ENCODE assay signal across 27 cellular contexts in the genomic region with DNA sequence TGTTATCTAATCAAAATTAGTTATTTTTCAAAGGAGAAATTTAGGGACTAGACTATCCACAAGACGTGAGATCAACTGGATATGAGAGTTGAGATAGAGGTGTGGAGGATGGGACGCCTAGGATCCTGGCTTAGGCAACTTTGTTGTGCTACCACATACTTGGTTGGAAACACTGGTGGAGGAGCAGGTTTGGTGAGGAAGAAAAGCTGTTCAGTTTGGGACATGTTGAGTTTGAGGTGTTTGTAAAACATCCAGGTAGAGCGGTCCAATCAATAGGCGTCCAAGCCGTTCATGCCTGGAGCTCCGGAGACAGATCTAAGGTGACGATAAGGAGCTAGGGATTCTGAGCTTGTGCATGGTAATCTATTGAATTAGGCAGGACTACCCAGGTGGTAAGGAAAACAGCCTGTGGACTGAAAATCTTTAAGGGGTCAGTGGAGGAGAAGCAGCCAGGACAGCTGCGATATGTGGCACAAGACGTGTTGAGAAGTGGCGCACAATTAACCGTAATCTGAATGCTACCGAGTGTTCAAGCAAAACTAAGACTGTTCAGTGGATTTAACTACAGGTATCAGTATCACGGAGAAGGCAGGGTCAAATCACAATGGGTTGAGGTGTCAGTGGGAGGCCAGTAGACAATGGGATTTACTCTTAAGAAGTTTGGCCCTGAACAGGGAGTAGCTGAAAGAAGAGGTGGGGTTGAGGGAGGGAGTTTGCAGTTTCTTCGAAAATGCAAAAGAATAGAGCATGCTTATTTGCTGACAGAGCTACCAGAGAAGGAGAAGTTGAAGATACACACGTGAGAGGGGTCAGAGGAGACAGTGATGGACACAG. TPM values are rescaled to one million over a fixed set of nuclear protein-coding genes. Genes with fewer than 3 reads are reported as not detected.
"Had no signal": no experiment of that assay in that cellular context is flagged by ENCODE, and none has a peak within 500 bp of the region (broad histone marks: within the 10 kb centered on the region; RNA-seq: fewer than 3 reads in every experiment).

No MANE protein-coding gene starts in this region.

- H3K9me3 ChIP-seq: thyroid gland had no signal

- H3K4me1 ChIP-seq: esophagus muscularis mucosa, gastroesophageal sphincter, lower lobe of right lung had no signal

- H3K27ac ChIP-seq: esophagus muscularis mucosa, gastroesophageal sphincter, lower lobe of right lung, thyroid gland had no signal

- H3K36me3 ChIP-seq: esophagus muscularis mucosa, gastroesophageal sphincter, lower lobe of right lung, thyroid gland had no signal

- H3K4me3 ChIP-seq: esophagus muscularis mucosa, gastroesophageal sphincter, lower lobe of right lung, thyroid gland had no signal

- DNase-seq: activated B cell treated with CpG ODN at 0.5 μM for 24 hours; activated CD4-positive, alpha-beta T cell treated with anti-CD3 and anti-CD28 coated beads for 4 hours; activated CD4-positive, alpha-beta T cell treated with anti-CD3 and anti-CD28 coated beads, Interleukin-2, amount 50 U/mL, for 48 hours; activated CD8-positive, alpha-beta memory T cell treated with anti-CD3 and anti-CD28 coated beads, Interleukin-2, amount 50 U/mL, for 48 hours; activated naive CD4-positive, alpha-beta T cell; activated naive CD8-positive, alpha-beta T cell treated with anti-CD3 and anti-CD28 coated beads, Interleukin-2, amount 10 ng/mL, durations not matched to agents 7 days and 5 days; activated T-cell treated with anti-CD3 and anti-CD28 coated beads, Interleukin-2, amount 50 U/mL, for 4 hours; amniotic stem cell; effector CD4-positive, alpha-beta T cell; lower lobe of right lung; naive thymus-derived CD4-positive, alpha-beta T cell; right cardiac atrium; stimulated activated CD4-positive, alpha-beta T cell treated with anti-CD3 and anti-CD28 coated beads, Interleukin-4, amount 100 ng/mL, for 24 hours; stimulated activated naive CD8-positive, alpha-beta T cell treated with anti-CD3 and anti-CD28 coated beads, Interleukin-15, Interleukin-2, amounts not matched to agents 100 U/mL and 50 U/mL, for 24 hours; T-helper 9 cell; thyroid gland had no signal

- H3K27me3 ChIP-seq: thyroid gland had no signal

RNA-seq across cellular contexts. Expression of a gene that starts 16.1 kb away (rescaled TPM):
- total RNA-seq: activated B cell treated with CpG ODN at 0.5 μM for 24 hours; activated CD8-positive, alpha-beta memory T cell treated with anti-CD3 and anti-CD28 coated beads for 36 hours; activated naive CD8-positive, alpha-beta T cell treated with anti-CD3 and anti-CD28 coated beads, Interleukin-2, amount 10 ng/mL, durations not matched to agents 7 days and 5 days; activated T-cell treated with anti-CD3 and anti-CD28 coated beads, Interleukin-2, amount 50 U/mL, for 4 hours; activated T-helper 2 cell treated with anti-CD3 and anti-CD28 coated beads, Interferon-gamma antibody, Interleukin-2, Interleukin-4, amounts not matched to agents 10 μg/mL and 5 μg/mL and 100 μg/mL, durations not matched to agents 14 hours and 24 hours and 36 hours; esophagus muscularis mucosa; mesenteric fat pad; osteocyte; pulmonary artery endothelial cell; right cardiac atrium; T-helper 1 cell treated with Interleukin-12 subunit alpha and Interleukin-12 subunit beta and Interleukin-4 antibody, amounts not matched to agents 30 ng/mL and 1 ng/mL, for 36 hours had no signal
- polyA plus RNA-seq: naive thymus-derived CD4-positive, alpha-beta T cell; right cardiac atrium had no signal

RNA-seq across cellular contexts. Expression of a gene that starts 31.9 kb away (rescaled TPM):
- total RNA-seq: activated CD8-positive, alpha-beta memory T cell treated with anti-CD3 and anti-CD28 coated beads for 36 hours; activated naive CD8-positive, alpha-beta T cell treated with anti-CD3 and anti-CD28 coated beads, Interleukin-2, amount 10 ng/mL, durations not matched to agents 7 days and 5 days; activated T-cell treated with anti-CD3 and anti-CD28 coated beads, Interleukin-2, amount 50 U/mL, for 4 hours; activated T-helper 2 cell treated with anti-CD3 and anti-CD28 coated beads, Interferon-gamma antibody, Interleukin-2, Interleukin-4, amounts not matched to agents 10 μg/mL and 5 μg/mL and 100 μg/mL, durations not matched to agents 14 hours and 24 hours and 36 hours; lower lobe of right lung; mesenteric fat pad; naive thymus-derived CD4-positive, alpha-beta T cell; osteocyte; pulmonary artery endothelial cell; right cardiac atrium; subcutaneous adipose tissue; T-helper 1 cell treated with Interleukin-12 subunit alpha and Interleukin-12 subunit beta and Interleukin-4 antibody, amounts not matched to agents 30 ng/mL and 1 ng/mL, for 36 hours; thyroid gland; ureter had no signal
- polyA plus RNA-seq: naive thymus-derived CD4-positive, alpha-beta T cell; right cardiac atrium had no signal

RNA-seq across cellular contexts. Expression of a gene that starts 37.6 kb away (rescaled TPM):
- total RNA-seq: activated B cell treated with CpG ODN at 0.5 μM for 24 hours; activated CD8-positive, alpha-beta memory T cell treated with anti-CD3 and anti-CD28 coated beads for 36 hours; activated naive CD8-positive, alpha-beta T cell treated with anti-CD3 and anti-CD28 coated beads, Interleukin-2, amount 10 ng/mL, durations not matched to agents 7 days and 5 days; activated T-cell treated with anti-CD3 and anti-CD28 coated beads, Interleukin-2, amount 50 U/mL, for 4 hours; activated T-helper 2 cell treated with anti-CD3 and anti-CD28 coated beads, Interferon-gamma antibody, Interleukin-2, Interleukin-4, amounts not matched to agents 10 μg/mL and 5 μg/mL and 100 μg/mL, durations not matched to agents 14 hours and 24 hours and 36 hours; cerebellum; esophagus muscularis mucosa; gastroesophageal sphincter; lower lobe of right lung; mesenteric fat pad; osteocyte; pulmonary artery endothelial cell; right cardiac atrium; subcutaneous adipose tissue; T-helper 1 cell treated with Interleukin-12 subunit alpha and Interleukin-12 subunit beta and Interleukin-4 antibody, amounts not matched to agents 30 ng/mL and 1 ng/mL, for 36 hours; ureter had no signal
- polyA plus RNA-seq: naive thymus-derived CD4-positive, alpha-beta T cell; right cardiac atrium had no signal
